ENCODE assay signal across 9 cellular contexts in the genomic region with DNA sequence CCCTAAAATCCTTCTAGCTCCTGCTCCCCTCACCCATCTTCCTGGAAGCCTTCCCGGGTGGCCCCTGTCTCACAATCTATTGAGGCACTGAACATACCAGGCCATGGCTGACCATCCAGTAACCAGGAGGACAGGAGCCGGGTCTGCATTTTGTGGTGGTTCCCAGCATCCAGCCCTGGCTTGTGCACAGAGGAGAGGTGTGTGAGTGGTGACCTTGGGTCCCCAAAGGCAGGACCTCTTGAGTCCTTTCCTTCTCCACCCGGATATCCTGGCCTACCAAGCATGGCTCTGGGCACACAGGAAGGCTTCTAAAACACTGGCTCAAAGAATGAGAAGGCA. TPM values are rescaled to one million over a fixed set of nuclear protein-coding genes. Genes with fewer than 3 reads are reported as not detected.
DNase-seq lines count a peak whose midpoint lies in the region; ATAC-seq and TF ChIP-seq lines count a peak whose summit lies in the region.
"Had no signal": no experiment of that assay in that cellular context is flagged by ENCODE, and none has a peak within 500 bp of the region (broad histone marks: within the 10 kb centered on the region; RNA-seq: fewer than 3 reads in every experiment).

No MANE protein-coding gene starts in this region.

- TF ChIP-seq POLR2A in adrenal gland (IDR thresholded peaks at IDR 0.05) = no peak
- TF ChIP-seq POLR2A in vagina (IDR thresholded peaks at IDR 0.05) = no peak

- H3K36me3 ChIP-seq in heart right ventricle (peaks cover 0 to 12% (median 0%) of the 10 kb centered on the region in 9 donors), adrenal gland (replicated peaks in 1 of 2) (no peaks in the 10 kb centered on the region), muscle layer of colon (ENCODE audit: insufficient read depth, low read length) (peaks cover 6% of the 10 kb centered on the region), vagina (no peaks in the 10 kb centered on the region)

- peaks cover 47 to 97% (median 91%) of the 10 kb centered on the region in 9 donors for H3K4me1 ChIP-seq in heart right ventricle
- H3K4me1 ChIP-seq in adrenal gland (replicated peaks in 1 of 2) = peaks cover 26 to 85% of the 10 kb centered on the region in 2 donors
- H3K4me1 ChIP-seq in muscle layer of colon (ENCODE audit: insufficient read depth, low read length) = peaks cover 65% of the 10 kb centered on the region
- H3K4me1 ChIP-seq in vagina = peaks cover 100% of the 10 kb centered on the region
- H3K4me1 ChIP-seq in foreskin keratinocyte = peaks cover 27% of the 10 kb centered on the region

- no peak for TF ChIP-seq CTCF in heart right ventricle (IDR thresholded peaks at IDR 0.05)
- no peak for TF ChIP-seq CTCF in adrenal gland (IDR thresholded peaks at IDR 0.05)
- TF ChIP-seq CTCF in vagina (IDR thresholded peaks at IDR 0.05) = no peak
- TF ChIP-seq CTCF in foreskin keratinocyte (conservative IDR thresholded peaks at IDR 0.05) = no peak

- peak in 2 of 8 donors; percentile 1 for ATAC-seq in heart right ventricle
- no peak for ATAC-seq in left cardiac atrium
- ATAC-seq in foreskin keratinocyte = no peak
- ATAC-seq in left lobe of liver = no peak

- H3K27me3 ChIP-seq in heart right ventricle (no peaks in the 10 kb centered on the region), adrenal gland (no peaks in the 10 kb centered on the region), muscle layer of colon (ENCODE audit: control insufficient read depth in 1 of 2, insufficient read depth in 2 of 2, low read length in 2 of 2) (no peaks in the 10 kb centered on the region), vagina (no peaks in the 10 kb centered on the region), foreskin keratinocyte (no peaks in the 10 kb centered on the region)

- H3K9me3 ChIP-seq in heart right ventricle = no peaks in the 10 kb centered on the region
- H3K9me3 ChIP-seq in adrenal gland (replicated peaks in 1 of 3) = no peaks in the 10 kb centered on the region
- H3K9me3 ChIP-seq in muscle layer of colon (ENCODE audit: low read length) = no peaks in the 10 kb centered on the region
- H3K9me3 ChIP-seq in vagina = no peaks in the 10 kb centered on the region

- intact Hi-C loops in heart right ventricle (cut with DNase I) (loop anchor here in 2 of 10 donors (10.0 kb wide), 2 partner anchors 55 to 415 kb away; a partner anchor contains a TSS), left cardiac atrium (cut with DNase I) (loop anchor here in 1 of 2 donors (10.0 kb wide), 2 partner anchors 45 to 115 kb away; a partner anchor contains a TSS), adrenal gland (cut with DNase I) (no loop called here), vagina (cut with DNase I) (loop anchor here (10.0 kb wide), 1 partner anchor 415 kb away; no protein-coding TSS in a partner anchor)

- H3K4me3 ChIP-seq in heart right ventricle (peak overlapping the region in 6 of 10 donors; percentile 3 to 88 (median 10)), adrenal gland (peak overlapping the region in 1 of 4 donors; percentile 9), muscle layer of colon (ENCODE audit: low read depth in 1 of 2, low read length in 2 of 2) (peak overlapping the region in 1 of 2 donors; percentile 32), vagina (no peak overlapping the region)

- DNase-seq in heart right ventricle (no peak), left cardiac atrium (no peak), adrenal gland (no peak), vagina (ENCODE audit: extremely low spot score in 2 of 2) (no peak), mucosa of gallbladder (ENCODE audit: low spot score) (no peak), foreskin keratinocyte (no peak), left lobe of liver (ENCODE audit: low spot score) (no peak)

- H3K27ac ChIP-seq in heart right ventricle (peak overlapping the region; percentile 60 to 98 (median 90)), adrenal gland (peak overlapping the region in 3 of 5 donors; percentile 39 to 83 (median 60)), muscle layer of colon (ENCODE audit: low read depth, low read length) (peak overlapping the region; percentile 67), vagina (peak overlapping the region; percentile 76), foreskin keratinocyte (no peak overlapping the region)

- peak overlapping the region; percentile 56 for H3K9ac ChIP-seq in muscle layer of colon (ENCODE audit: low read length)

- WGBS in heart right ventricle, 2 donors = 19 to 25% methylated on average over 3 of the region's 3 CpGs
- 33 to 50% (median 39%) methylated on average over 1 to 3 of the region's 3 CpGs for whole genome bisulfite sequencing in adrenal gland, 4 donors

RNA-seq across cellular contexts. Expression of a gene that starts 7.8 kb away (rescaled TPM):
- total RNA-seq in heart right ventricle (10 to 100 TPM; 20.3 to 48.6 (median 24.8) TPM), left cardiac atrium (10 to 100 TPM; 49.7 to 59.2 TPM), adrenal gland (10 to 100 TPM; 13.8 to 59.4 (median 30.1) TPM), vagina (26.3 TPM), mucosa of gallbladder (74.2 TPM), foreskin keratinocyte (39.7 and 47.8 TPM in 2 replicates), left lobe of liver (32.7 TPM)
- polyA plus RNA-seq in heart right ventricle (10 to 100 TPM; 19.7 to 35.2 TPM), adrenal gland (10 to 100 TPM; 20.5 to 46.4 (median 25.8) TPM), foreskin keratinocyte (46.0 and 53.0 TPM in 2 replicates)

RNA-seq across cellular contexts. Expression of a gene that starts 22.9 kb away (rescaled TPM):
- total RNA-seq in heart right ventricle (10 to 100 TPM in 4 of 10 donors, 1 to 10 TPM in 6; 6.3 to 47.4 (median 9.0) TPM), left cardiac atrium (100 to 1,000 TPM in 1 of 2 donors, 10 to 100 TPM in 1; 72.9 to 110 TPM), adrenal gland (10 to 100 TPM in 1 of 8 donors, 1 to 10 TPM in 6, not detected in 1; 1.6 to 11.2 (median 5.1) TPM), vagina (not detected), mucosa of gallbladder (not detected), foreskin keratinocyte (not detected in 2 replicates), left lobe of liver (not detected)
- polyA plus RNA-seq in heart right ventricle (10 to 100 TPM in 1 of 2 donors, under 1 TPM in 1; 0.03 to 18.4 TPM), adrenal gland (10 to 100 TPM in 1 of 3 donors, 1 to 10 TPM in 1, under 1 TPM in 1; 0.88 to 12.5 (median 7.3) TPM), foreskin keratinocyte (not detected in 2 replicates)
- total RNA-seq: NCI-H460 had no signal

RNA-seq across cellular contexts. Expression of a gene that starts 36.7 kb away (rescaled TPM):
- total RNA-seq in heart right ventricle (1 to 10 TPM in 7 of 10 donors, under 1 TPM in 2, not detected in 1; 0.64 to 6.1 (median 1.3) TPM), left cardiac atrium (10 to 100 TPM; 11.0 to 24.5 TPM), adrenal gland (1 to 10 TPM in 2 of 8 donors, under 1 TPM in 4, not detected in 2; 0.51 to 3.6 (median 0.75) TPM), vagina (not detected), mucosa of gallbladder (not detected), foreskin keratinocyte (not detected in 2 replicates), left lobe of liver (not detected)
- polyA plus RNA-seq in heart right ventricle (10 to 100 TPM in 1 of 2 donors, under 1 TPM in 1; 0.04 to 14.6 TPM), adrenal gland (10 to 100 TPM in 2 of 3 donors, 1 to 10 TPM in 1; 1.1 to 24.1 (median 24.0) TPM), foreskin keratinocyte (not detected in 2 replicates)

RNA-seq across cellular contexts. Expression of a gene that starts 41.1 kb away (rescaled TPM):
- total RNA-seq in heart right ventricle (under 1 TPM in 1 of 10 donors, not detected in 9; 0.11 TPM), left cardiac atrium (under 1 TPM in 1 of 2 donors, not detected in 1; 0.12 TPM), adrenal gland (not detected), vagina (not detected), mucosa of gallbladder (0.14 TPM), foreskin keratinocyte (0.04 TPM in 1 of 2 replicates, not detected in the other), left lobe of liver (120 TPM)
- polyA plus RNA-seq in heart right ventricle (not detected), adrenal gland (not detected), foreskin keratinocyte (not detected in 2 replicates)
- total RNA-seq: NCI-H460 had no signal

RNA-seq across cellular contexts. Expression of a gene that starts 53.2 kb away (rescaled TPM):
- total RNA-seq in heart right ventricle = 10 to 100 TPM; 21.3 to 44.0 (median 24.7) TPM
- 10 to 100 TPM; 22.5 to 56.3 TPM for polyA plus RNA-seq in heart right ventricle
- 10 to 100 TPM; 35.3 to 41.4 TPM for total RNA-seq in left cardiac atrium
- total RNA-seq in adrenal gland = 10 to 100 TPM; 30.1 to 83.6 (median 52.5) TPM
- 100 to 1,000 TPM in 2 of 3 donors, 10 to 100 TPM in 1; 21.7 to 126 (median 124) TPM for polyA plus RNA-seq in adrenal gland
- total RNA-seq in vagina = 75.9 TPM
- total RNA-seq in mucosa of gallbladder = 42.1 TPM
- total RNA-seq in foreskin keratinocyte = 9.4 and 9.8 TPM in 2 replicates
- polyA plus RNA-seq in foreskin keratinocyte = 9.1 TPM in 2 replicates
- total RNA-seq in left lobe of liver = 23.8 TPM

Comparison
In these comparisons a context has a peak if more than half of its experiments do, and no peak if none do; other contexts are left out.
1. H3K4me3 ChIP-seq: peak in heart right ventricle (6 of 10); none in vagina (0 of 2).